In the genomic region with DNA sequence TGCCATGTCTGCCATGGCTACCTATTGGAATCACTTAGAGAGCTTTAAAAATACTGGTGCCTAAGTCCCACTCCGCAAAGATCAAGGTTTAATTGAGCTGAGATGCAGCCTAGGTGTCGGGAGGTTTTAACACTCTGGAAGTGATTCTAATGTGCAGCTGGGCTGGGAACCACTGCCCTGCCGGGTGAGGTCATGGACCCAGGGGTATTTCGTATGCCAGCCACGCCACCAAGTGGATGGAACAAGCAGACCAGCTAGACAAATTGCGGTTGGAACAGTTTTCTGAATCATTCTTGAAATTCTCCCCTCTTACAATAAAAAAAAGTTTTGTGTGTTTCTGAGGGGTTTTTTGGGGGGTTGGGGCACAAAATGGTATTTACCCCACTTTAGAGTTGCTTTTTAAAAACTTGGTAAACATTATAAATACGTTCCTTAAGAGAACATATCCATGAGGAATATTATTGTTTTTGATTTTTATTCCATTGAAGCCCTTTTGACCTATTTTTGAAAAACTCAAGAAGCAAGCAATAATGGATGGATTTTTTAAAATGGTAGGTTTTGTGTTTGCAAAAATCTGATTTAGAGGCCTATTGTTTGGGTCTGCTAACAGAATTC, we compare ENCODE assay signal across 8 cellular contexts.
DNase-seq lines count a peak whose midpoint lies in the region; ATAC-seq and TF ChIP-seq lines count a peak whose summit lies in the region.

No MANE protein-coding gene starts in this region.

- TF ChIP-seq CTCF in cardiac fibroblast (IDR thresholded peaks at IDR 0.05; ENCODE audit: low read depth, low read length) = peak; percentile 71

- H3K27ac Mint-ChIP-seq in T-helper 2 cell treated with Interferon-gamma antibody and Interleukin-4, amounts not matched to agents 5 μg/mL and 100 μg/mL, for 36 hours = no peak overlapping the region

- no peaks in the 10 kb centered on the region for H3K9me3 Mint-ChIP-seq in T-helper 2 cell treated with Interferon-gamma antibody and Interleukin-4, amounts not matched to agents 5 μg/mL and 100 μg/mL, for 36 hours

- ATAC-seq in HG02610 (IDR thresholded peaks at IDR 0.05; ENCODE audit: unreplicated experiment) = peak; percentile 88

- peaks cover 10% of the 10 kb centered on the region for H3K27me3 Mint-ChIP-seq in T-helper 2 cell treated with Interferon-gamma antibody and Interleukin-4, amounts not matched to agents 5 μg/mL and 100 μg/mL, for 36 hours (ENCODE audit: low read depth)

- H3K4me3 ChIP-seq in cardiac fibroblast (replicated peaks in 1 of 2; ENCODE audit: low read depth in 2 of 2, low read length in 2 of 2) = no peak overlapping the region

- H3K36me3 Mint-ChIP-seq in T-helper 2 cell treated with Interferon-gamma antibody and Interleukin-4, amounts not matched to agents 5 μg/mL and 100 μg/mL, for 36 hours (ENCODE audit: low read depth) = no peaks in the 10 kb centered on the region

- no peak overlapping the region for H3K4me3 Mint-ChIP-seq in T-helper 2 cell treated with Interferon-gamma antibody and Interleukin-4, amounts not matched to agents 5 μg/mL and 100 μg/mL, for 36 hours

- peak; percentile 48 for DNase-seq in stimulated activated naive CD4-positive, alpha-beta T cell treated with Interleukin-2 at 50 U/mL for 16 hours (lab: John Stamatoyannopoulos, UW)
- DNase-seq in stimulated activated naive CD4-positive, alpha-beta T cell (lab: John Stamatoyannopoulos, UW) = no peak
- peak; percentile 87 for DNase-seq in NCI-H1105 (lab: John Stamatoyannopoulos, UW)
- DNase-seq in T-helper 2 cell treated with Interferon-gamma antibody and Interleukin-4, amounts not matched to agents 5 μg/mL and 100 μg/mL, for 36 hours (ENCODE audit: low spot score) = peak; percentile 73
- peak; percentile 71 to 73 for DNase-seq in cardiac fibroblast (ENCODE audit: low read depth in 2 of 2)
- DNase-seq in kidney tubule cell (ENCODE audit: low spot score) = peak; percentile 81
- DNase-seq in stimulated activated CD8-positive, alpha-beta memory T cell treated with anti-CD3 and anti-CD28 coated beads, Interleukin-12 subunit alpha, Interleukin-12 subunit beta, amount 100 ng/mL, for 24 hours (ENCODE audit: extremely low read depth) = peak; percentile 8

- peaks cover 17% of the 10 kb centered on the region for H3K4me1 Mint-ChIP-seq in T-helper 2 cell treated with Interferon-gamma antibody and Interleukin-4, amounts not matched to agents 5 μg/mL and 100 μg/mL, for 36 hours (ENCODE audit: low read depth)

Comparison
In these comparisons a context has a peak if more than half of its experiments do, and no peak if none do; other contexts are left out.
1. DNase-seq: peak in stimulated activated naive CD4-positive, alpha-beta T cell treated with Interleukin-2 at 50 U/mL for 16 hours (single experiment), NCI-H1105 (single experiment), T-helper 2 cell treated with Interferon-gamma antibody and Interleukin-4, amounts not matched to agents 5 μg/mL and 100 μg/mL, for 36 hours (single experiment), cardiac fibroblast (2 of 2), kidney tubule cell (single experiment) and stimulated activated CD8-positive, alpha-beta memory T cell treated with anti-CD3 and anti-CD28 coated beads, Interleukin-12 subunit alpha, Interleukin-12 subunit beta, amount 100 ng/mL, for 24 hours (single experiment); none in stimulated activated naive CD4-positive, alpha-beta T cell (0 of 6).